In the genomic region with DNA sequence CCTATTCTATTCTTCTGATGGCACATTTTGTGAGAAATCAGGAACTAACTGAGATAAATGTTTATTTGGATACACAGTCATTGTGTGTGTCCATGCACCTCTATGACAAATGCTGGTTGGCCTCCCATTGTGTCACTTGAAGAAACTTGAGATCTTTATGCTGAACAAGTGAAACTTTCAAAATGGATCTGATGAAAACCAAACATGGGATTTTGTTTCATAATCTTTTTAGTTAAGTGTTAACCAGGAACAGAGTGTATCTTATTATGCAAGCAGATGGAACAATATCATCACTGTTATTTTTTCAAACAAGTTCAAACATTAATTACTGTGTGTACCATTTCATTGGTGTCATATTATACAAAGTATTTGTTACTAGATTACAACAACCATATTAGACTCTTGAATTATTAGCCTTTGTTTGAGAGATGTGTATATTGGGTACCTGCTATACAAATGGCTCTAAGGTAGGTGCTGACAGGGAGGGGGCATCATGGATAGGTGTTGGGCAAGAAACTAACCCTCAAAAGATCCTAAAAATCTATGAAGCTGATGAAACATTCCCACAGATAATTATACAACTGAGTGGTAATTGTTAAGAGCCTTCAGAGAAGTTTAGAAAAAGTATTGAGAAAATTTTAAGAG, we compare ENCODE assay signal across 25 cellular contexts.
"Had no signal": no experiment of that assay in that cellular context is flagged by ENCODE, and none has a peak within 500 bp of the region (broad histone marks: within the 10 kb centered on the region; RNA-seq: fewer than 3 reads in every experiment).

No MANE protein-coding gene starts in this region.

- H3K9me3 Mint-ChIP-seq: activated CD8-positive, alpha-beta T cell treated with anti-CD3 and anti-CD28 coated beads for 36 hours; activated naive CD4-positive, alpha-beta T cell treated with anti-CD3 and anti-CD28 coated beads, Interleukin-2, amount 10 ng/mL, durations not matched to agents 7 days and 5 days; activated naive CD8-positive, alpha-beta T cell treated with anti-CD3 and anti-CD28 coated beads for 36 hours had no signal

- H3K27me3 ChIP-seq: brain microvascular endothelial cell, MG63 had no signal

- H3K4me3 Mint-ChIP-seq: activated CD4-positive, alpha-beta T cell treated with anti-CD3 and anti-CD28 coated beads for 36 hours; activated CD8-positive, alpha-beta T cell treated with anti-CD3 and anti-CD28 coated beads for 36 hours; activated naive CD4-positive, alpha-beta T cell treated with anti-CD3 and anti-CD28 coated beads, Interleukin-2, amount 10 ng/mL, durations not matched to agents 7 days and 5 days; activated naive CD8-positive, alpha-beta T cell treated with anti-CD3 and anti-CD28 coated beads for 36 hours; activated T-cell treated with anti-CD3 and anti-CD28 coated beads, Interleukin-2, amount 50 U/mL, for 72 hours; T-cell had no signal

- H3K27ac ChIP-seq: brain microvascular endothelial cell, SK-N-MC, VCaP had no signal

- DNase-seq: activated CD4-positive, alpha-beta T cell treated with anti-CD3 and anti-CD28 coated beads for 36 hours; activated CD8-positive, alpha-beta memory T cell treated with anti-CD3 and anti-CD28 coated beads, Interleukin-2, amount 50 U/mL, for 4 hours; activated CD8-positive, alpha-beta T cell treated with anti-CD3 and anti-CD28 coated beads for 36 hours; activated gamma-delta T cell treated with Interleukin-2 at 50 U/mL for 16 hours; activated naive CD4-positive, alpha-beta T cell treated with anti-CD3 and anti-CD28 coated beads, Interleukin-2, amount 10 ng/mL, durations not matched to agents 7 days and 5 days; activated naive CD8-positive, alpha-beta T cell treated with anti-CD3 and anti-CD28 coated beads for 36 hours; activated T-cell treated with anti-CD3 and anti-CD28 coated beads, Interleukin-2, amount 50 U/mL, for 72 hours; brain microvascular endothelial cell; MG63; NCI-H1105 treated with DMSO at 0.1 percent for 48 hours; NCI-H1436 treated with DMSO at 0.1 percent for 48 hours; NCI-H187; NCI-H2081; NCI-H2227 treated with DMSO at 0.1 percent for 48 hours; NCI-H526 treated with DMSO at 0.1 percent for 48 hours; NCI-H82; OCI-M1; RPMI8226; T-cell; T-helper 2 cell had no signal

- H3K36me3 Mint-ChIP-seq: activated naive CD4-positive, alpha-beta T cell treated with anti-CD3 and anti-CD28 coated beads, Interleukin-2, amount 10 ng/mL, durations not matched to agents 7 days and 5 days; activated naive CD8-positive, alpha-beta T cell treated with anti-CD3 and anti-CD28 coated beads for 36 hours; T-cell had no signal

- H3K4me3 ChIP-seq: MG63, SK-N-MC had no signal

- H3K27me3 Mint-ChIP-seq: activated naive CD4-positive, alpha-beta T cell treated with anti-CD3 and anti-CD28 coated beads, Interleukin-2, amount 10 ng/mL, durations not matched to agents 7 days and 5 days; activated naive CD8-positive, alpha-beta T cell treated with anti-CD3 and anti-CD28 coated beads for 36 hours had no signal

- H3K27ac Mint-ChIP-seq: activated CD4-positive, alpha-beta T cell treated with anti-CD3 and anti-CD28 coated beads for 36 hours; activated CD8-positive, alpha-beta T cell treated with anti-CD3 and anti-CD28 coated beads for 36 hours; activated naive CD4-positive, alpha-beta T cell treated with anti-CD3 and anti-CD28 coated beads, Interleukin-2, amount 10 ng/mL, durations not matched to agents 7 days and 5 days; activated naive CD8-positive, alpha-beta T cell treated with anti-CD3 and anti-CD28 coated beads for 36 hours; activated T-cell treated with anti-CD3 and anti-CD28 coated beads, Interleukin-2, amount 50 U/mL, for 72 hours; activated T-helper 2 cell treated with anti-CD3 and anti-CD28 coated beads, Interferon-gamma antibody, Interleukin-2, Interleukin-4, amounts not matched to agents 10 μg/mL and 5 μg/mL and 100 μg/mL, durations not matched to agents 14 hours and 24 hours and 36 hours; T-cell had no signal

- H3K9me3 ChIP-seq: MG63 had no signal

- ATAC-seq: activated CD4-positive, alpha-beta T cell treated with anti-CD3 and anti-CD28 coated beads for 36 hours; activated CD8-positive, alpha-beta T cell treated with anti-CD3 and anti-CD28 coated beads for 36 hours; activated T-cell treated with anti-CD3 and anti-CD28 coated beads, Interleukin-2, amount 50 U/mL, for 72 hours; Panc1; Right ventricle myocardium inferior; T-cell had no signal

- H3K36me3 ChIP-seq: brain microvascular endothelial cell, MG63 had no signal
